In the genomic region with DNA sequence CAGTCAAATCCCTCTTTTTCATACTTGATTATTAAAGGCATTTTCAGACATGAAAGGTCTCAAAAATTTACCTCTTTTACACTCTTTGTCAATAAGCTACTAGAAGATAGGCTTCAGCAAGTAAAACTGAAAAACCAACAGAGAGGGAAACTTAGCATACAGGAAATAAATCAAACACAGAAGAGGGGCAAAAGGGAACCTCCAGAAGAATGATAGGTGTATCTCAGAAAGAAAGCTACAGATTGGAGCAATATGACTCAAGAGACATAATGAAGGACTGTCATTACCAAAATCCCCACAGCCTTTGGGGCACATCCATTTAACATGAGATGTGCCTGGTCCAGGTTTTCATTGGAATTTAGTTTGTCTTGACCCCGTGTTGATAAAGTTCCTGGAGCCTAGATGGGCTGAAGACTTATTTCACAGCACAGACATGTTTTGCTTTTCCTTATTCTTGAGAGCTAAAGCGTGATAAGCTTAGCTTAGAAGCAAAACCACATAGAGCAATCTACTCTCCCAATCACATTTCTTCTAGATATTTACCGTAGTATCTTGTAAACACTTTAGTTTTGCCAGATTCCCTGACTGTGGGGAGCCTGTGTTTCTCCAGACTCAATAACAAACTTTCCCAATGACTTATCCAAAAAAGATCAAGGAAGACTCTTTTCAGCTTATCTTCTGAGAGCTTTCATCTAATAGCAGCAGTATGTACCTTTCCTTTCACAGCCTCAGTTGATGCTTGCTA, we compare ENCODE assay signal across 9 cellular contexts. TPM values are rescaled to one million over a fixed set of nuclear protein-coding genes. Genes with fewer than 3 reads are reported as not detected.
DNase-seq lines count a peak whose midpoint lies in the region; ATAC-seq, FAIRE-seq and TF ChIP-seq lines count a peak whose summit lies in the region.
"Had no signal": no experiment of that assay in that cellular context is flagged by ENCODE, and none has a peak within 500 bp of the region (broad histone marks: within the 10 kb centered on the region; RNA-seq: fewer than 3 reads in every experiment).

No MANE protein-coding gene starts in this region.

- H3K36me3 ChIP-seq in HUES48 (ENCODE audit: control insufficient read depth, insufficient read depth, low read length) (no peaks in the 10 kb centered on the region), lower lobe of right lung (peaks cover 11% of the 10 kb centered on the region)
- H3K36me3 ChIP-seq: HAP-1 had no signal

- no peak overlapping the region for H3K9ac ChIP-seq in HUES48 (ENCODE audit: low read depth, low read length)

- H3K4me3 ChIP-seq in HUES48 (ENCODE audit: low read depth, low read length) (no peak overlapping the region), lower lobe of right lung (no peak overlapping the region)
- H3K4me3 ChIP-seq: HAP-1 had no signal

- DNase-seq in H54 (ENCODE audit: insufficient read length, low spot score) (no peak), lower lobe of right lung (no peak), HUDEP-2 (lab: John Stamatoyannopoulos, UW; ENCODE audit: unreplicated experiment in 76 of 76) (no peak), frontal cortex (ENCODE audit: low spot score in 2 of 2) (no peak), ACHN (no peak), occipital lobe (lab: John Stamatoyannopoulos, UW) (no peak)

- H3K27ac ChIP-seq in HUES48 (ENCODE audit: low read depth, low read length): peak overlapping the region; percentile 69
- H3K27ac ChIP-seq in lower lobe of right lung: peak overlapping the region; percentile 4

- ATAC-seq in GM18870 (IDR thresholded peaks at IDR 0.05; ENCODE audit: unreplicated experiment): peak; percentile 81
- ATAC-seq in lower lobe of right lung: no peak

- TF ChIP-seq CTCF in lower lobe of right lung (IDR thresholded peaks at IDR 0.05): no peak

- intact Hi-C loops in lower lobe of right lung (cut with DNase I): no loop called here

- H3K4me1 ChIP-seq in HUES48 (ENCODE audit: control insufficient read depth, insufficient read depth, low read length) (peaks cover 10% of the 10 kb centered on the region), lower lobe of right lung (peaks cover 14% of the 10 kb centered on the region)
- H3K4me1 ChIP-seq: HAP-1 had no signal

- FAIRE-seq in H54 (lab: Jason Lieb, UNC): peak; percentile 73
- no peak for FAIRE-seq in frontal cortex (lab: Jason Lieb, UNC)

- no peak for TF ChIP-seq POLR2A in H54 (IDR thresholded peaks at IDR 0.05; ENCODE audit: low read depth, low read length)

- H3K27me3 ChIP-seq in HUES48 (ENCODE audit: control insufficient read depth, insufficient read depth, low read length): no peaks in the 10 kb centered on the region
- H3K27me3 ChIP-seq in lower lobe of right lung (ENCODE audit: low read depth): no peaks in the 10 kb centered on the region

- no peaks in the 10 kb centered on the region for H3K9me3 ChIP-seq in HUES48 (ENCODE audit: control insufficient read depth, insufficient read depth, low read length)
- no peaks in the 10 kb centered on the region for H3K9me3 ChIP-seq in lower lobe of right lung
- H3K9me3 ChIP-seq: HAP-1 had no signal

- in situ Hi-C loops in ACHN (cut with HindIII; ENCODE audit: low pct_ligation_motif_present, low pct_unique_long_range_greater_than_20kb, low sequenced_read_pairs): no loop called here

RNA-seq across cellular contexts. Expression of gene LRRFIP2, which starts 11.7 kb away (rescaled TPM):
- total RNA-seq in lower lobe of right lung (44.4 TPM), frontal cortex (55.4 TPM), occipital lobe (54.6 TPM)
